Comparison of ENCODE assay signal across 17 cellular contexts in the genomic region with DNA sequence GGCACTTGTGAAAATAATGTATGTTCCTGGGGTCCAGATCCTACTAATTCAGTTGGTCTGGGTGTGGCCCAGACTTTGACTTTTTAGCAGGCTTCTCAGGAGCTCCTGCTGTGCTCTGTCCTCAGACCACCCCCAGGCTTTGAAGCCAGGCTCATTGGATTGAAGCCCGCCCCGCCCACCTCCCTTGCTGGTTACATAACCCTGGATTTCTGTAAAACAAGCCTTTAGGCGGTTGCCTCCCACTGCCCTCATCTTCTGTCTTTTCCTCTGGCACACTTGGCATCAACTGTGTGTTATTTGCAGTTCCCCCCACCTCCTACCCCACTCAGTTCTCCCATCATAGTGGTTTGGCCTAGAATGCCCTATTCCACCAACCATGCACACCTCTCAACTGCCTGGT. TPM values are rescaled to one million over a fixed set of nuclear protein-coding genes. Genes with fewer than 3 reads are reported as not detected.
A peak's percentile ranks its signal among the peaks of the same experiment; 100 is the strongest.
DNase-seq lines count a peak whose midpoint lies in the region; ATAC-seq, FAIRE-seq and TF ChIP-seq lines count a peak whose summit lies in the region.
"Had no signal": no experiment of that assay in that cellular context is flagged by ENCODE, and none has a peak within 500 bp of the region (broad histone marks: within the 10 kb centered on the region; RNA-seq: fewer than 3 reads in every experiment).

No MANE protein-coding gene starts in this region.

- no peaks in the 10 kb centered on the region for H3K9me1 ChIP-seq in K562 (ENCODE audit: control insufficient read depth, insufficient read depth, low read length)

- H3K4me2 ChIP-seq in K562 (ENCODE audit: insufficient read depth, low read length) (no peak overlapping the region), PC-3 (ENCODE audit: low read length) (no peak overlapping the region)
- H3K4me2 ChIP-seq: KMS-11 had no signal

- peak; percentile 59 for DNase-seq in NCI-H2227 (lab: John Stamatoyannopoulos, UW; ENCODE audit: unreplicated experiment)
- DNase-seq in K562 (ENCODE audit: extremely low read depth in 1 of 4, low spot score in 3 of 4) = peak in 2 of 4 experiments; percentile 31 to 49
- peak in 4 of 5 donors; percentile 30 to 60 (median 43) for DNase-seq in ovary
- DNase-seq in PC-3 = no peak
- DNase-seq: activated CD8-positive, alpha-beta memory T cell treated with anti-CD3 and anti-CD28 coated beads, Interleukin-2, amount 10 ng/mL, durations not matched to agents 7 days and 5 days; activated naive CD4-positive, alpha-beta T cell; brain microvascular endothelial cell; naive B cell; NCI-H1417 treated with DMSO at 0.1 percent for 48 hours; NCI-H446 treated with DMSO at 0.1 percent for 48 hours; stimulated activated CD4-positive, alpha-beta T cell treated with anti-CD3 and anti-CD28 coated beads, Interleukin-2, amount 100 ng/mL, for 48 hours; upper lobe of left lung had no signal

- H4K20me1 ChIP-seq in K562 (replicated peaks; ENCODE audit: control insufficient read depth, insufficient read depth, low read length) (no peaks in the 10 kb centered on the region), PC-3 (ENCODE audit: low read length) (no peaks in the 10 kb centered on the region)

- H3K27ac ChIP-seq in K562 (ENCODE audit: extremely low read depth, low read depth, low read length) (no peak overlapping the region), ovary (no peak overlapping the region), PC-3 (ENCODE audit: low read length) (no peak overlapping the region)
- H3K27ac ChIP-seq: brain microvascular endothelial cell, C4-2B, KMS-11, upper lobe of left lung, VCaP had no signal

- no peak for FAIRE-seq in K562 (lab: Jason Lieb, UNC)

- TF ChIP-seq CTCF in K562 (IDR thresholded peaks at IDR 0.05 in 2 of 3, conservative IDR thresholded peaks at IDR 0.05 in 1 of 3; ENCODE audit: insufficient read depth in 2 of 3, low read depth in 1 of 3, low read length in 3 of 3) = no peak
- no peak for TF ChIP-seq CTCF in ovary (IDR thresholded peaks at IDR 0.05)
- TF ChIP-seq CTCF in PC-3 (conservative IDR thresholded peaks at IDR 0.05; ENCODE audit: low read depth, low read length) = no peak

- in situ Hi-C loops in K562 (cut with MboI) = no loop called here

- H3K4me3 ChIP-seq in K562 = no peak overlapping the region
- H3K4me3 ChIP-seq in ovary = no peak overlapping the region
- H3K4me3 ChIP-seq in PC-3 (ENCODE audit: low read length) = no peak overlapping the region
- H3K4me3 ChIP-seq: upper lobe of left lung had no signal

- no peaks in the 10 kb centered on the region for H3F3A ChIP-seq in PC-3 (ENCODE audit: low read length, unreplicated experiment)

- intact Hi-C loops in K562 (cut with micrococcal nuclease) = no loop called here
- intact Hi-C loops in ovary (cut with DNase I) = loop anchor here in 1 of 4 donors (10.0 kb wide), 1 partner anchor 52 kb away; the partner anchor contains the start of gene TP53TG5
- intact Hi-C loops in PC-3 (cut with micrococcal nuclease) = no loop called here

- H3K79me2 ChIP-seq in K562 (ENCODE audit: control insufficient read depth, insufficient read depth, low read length) (no peaks in the 10 kb centered on the region), PC-3 (ENCODE audit: low read length) (no peaks in the 10 kb centered on the region)

- POLR2A ChIA-PET in K562 (lab: Yijun Ruan, JAX) (interaction anchor here (0.8 to 2.0 kb wide), 7 partner anchors 8 to 78 kb away, joined by 3 to 7 read pairs (median 6); partner anchors contain the start of genes DBNDD2, PIGT and SDC4), PC-3 (lab: Charles Lee; ENCODE audit: unreplicated experiment) (no interaction called here)

- TF ChIP-seq RAD21 in K562 (CRISPR knock-in tag; conservative IDR thresholded peaks at IDR 0.05 in 1 of 2, IDR thresholded peaks at IDR 0.05 in 1 of 2) = no peak

- H3K9me3 ChIP-seq in K562 (replicated peaks; ENCODE audit: control insufficient read depth, insufficient read depth, low read depth, low read length) = no peaks in the 10 kb centered on the region
- no peaks in the 10 kb centered on the region for H3K9me3 ChIP-seq in ovary
- H3K9me3 ChIP-seq in PC-3 (ENCODE audit: low read length) = no peaks in the 10 kb centered on the region
- H3K9me3 ChIP-seq: upper lobe of left lung had no signal

- BruUV-seq in K562 (replicated peaks; lab: Mats Ljungman, UMichigan) (no TSS peak), PC-3 (replicated peaks; lab: Mats Ljungman, UMichigan) (no TSS peak)

- H3K9ac ChIP-seq in K562 (ENCODE audit: insufficient read depth in 1 of 2, low read depth in 2 of 2, low read length in 2 of 2) = peak overlapping the region in 1 of 2 experiments; percentile 36; a peak in 1 of 4 replicates
- H3K9ac ChIP-seq in PC-3 (ENCODE audit: low read length) = no peak overlapping the region
- H3K9ac ChIP-seq: KMS-11 had no signal

- ATAC-seq in K562 = peak; percentile 68
- ATAC-seq in HG03439 (IDR thresholded peaks at IDR 0.05; ENCODE audit: unreplicated experiment) = no peak
- ATAC-seq in PC-3 = no peak
- ATAC-seq: activated CD8-positive, alpha-beta memory T cell treated with anti-CD3 and anti-CD28 coated beads, Interleukin-2, amount 10 ng/mL, durations not matched to agents 7 days and 5 days had no signal

- CTCF ChIA-PET in K562 (lab: Yijun Ruan, JAX; ENCODE audit: low intra/inter-chr PET ratio) = no interaction called here
- CTCF ChIA-PET in PC-3 (lab: Charles Lee) = no interaction called here

- no peak for TF ChIP-seq EP300 in K562 (IDR thresholded peaks at IDR 0.05; ENCODE audit: low read length)
- no peak for TF ChIP-seq EP300 in ovary (IDR thresholded peaks at IDR 0.05)

- no peak; the same call in 1 of the 2 replicates for TF ChIP-seq POLR2A in K562 (conservative IDR thresholded peaks at IDR 0.05)
- no peak for TF ChIP-seq POLR2A in ovary (IDR thresholded peaks at IDR 0.05)

- H3K27me3 ChIP-seq in K562 (ENCODE audit: control insufficient read depth in 2 of 2, insufficient read depth in 2 of 2, low read length in 2 of 2) (no peaks in the 10 kb centered on the region), ovary (no peaks in the 10 kb centered on the region), PC-3 (ENCODE audit: low read length) (no peaks in the 10 kb centered on the region)
- H3K27me3 ChIP-seq: brain microvascular endothelial cell, upper lobe of left lung had no signal

- no peak overlapping the region for H2AFZ ChIP-seq in K562 (ENCODE audit: low read depth, low read length)
- no peak overlapping the region for H2AFZ ChIP-seq in PC-3 (ENCODE audit: low read length)

- H3K36me3 ChIP-seq in K562 (ENCODE audit: control insufficient read depth, insufficient read depth, low read length) = peaks cover 38% of the 10 kb centered on the region; the same call in 1 of the 3 replicates
- H3K36me3 ChIP-seq in ovary = no peaks in the 10 kb centered on the region
- peaks cover 33% of the 10 kb centered on the region for H3K36me3 ChIP-seq in PC-3 (ENCODE audit: low read depth, low read length)

- H3K9me2 ChIP-seq in PC-3 (replicated peaks; ENCODE audit: low read length) = no peaks in the 10 kb centered on the region

- H3K4me1 ChIP-seq in K562 (replicated peaks in 1 of 2; ENCODE audit: control insufficient read depth in 2 of 2, insufficient read depth in 2 of 2, low read length in 2 of 2) (peaks cover 11 to 17% of the 10 kb centered on the region in 2 experiments; a peak in 4 of 5 replicates), ovary (ENCODE audit: insufficient read depth) (peaks cover 4% of the 10 kb centered on the region), PC-3 (ENCODE audit: insufficient read depth, low read length) (no peaks in the 10 kb centered on the region)
- H3K4me1 ChIP-seq: upper lobe of left lung had no signal

- WGBS in K562 (ENCODE audit: insufficient coverage, low coverage, missing lambda C conversion rate) = 40% methylated on average over 2 of the region's 3 CpGs
- 67 to 75% (median 67%) methylated on average over 3 of the region's 3 CpGs for WGBS in ovary, 3 donors

RNA-seq across cellular contexts. Expression of gene PIGT, which starts 10.7 kb away (rescaled TPM):
- total RNA-seq in K562 (2011; cell fraction: chromatin; rRNA removed; ENCODE audit: low replicate concordance) = 79.7 and 138 TPM in 2 replicates
- total RNA-seq in K562 (2011; cell fraction: nucleolus; rRNA removed) = 114 and 122 TPM in 2 replicates
- total RNA-seq in K562 (2011; cell fraction: nucleoplasm; rRNA removed) = 128 and 181 TPM in 2 replicates
- total RNA-seq in K562 (2014; rRNA removed) (46.9 and 75.3 TPM in 2 replicates), K562 (2014; rRNA removed; fragmentation: Illumina TruSeq; extraction: Trizol) (27.3 and 31.5 TPM in 2 replicates), K562 (2015; rRNA removed; fragmentation: Illumina TruSeq; extraction: Trizol) (49.2 and 53.0 TPM in 2 replicates), K562 (2021) (75.1 and 79.9 TPM in 2 replicates), ovary (10 to 100 TPM; 30.0 to 84.2 (median 69.3) TPM), PC-3 (2014; rRNA removed) (101 and 129 TPM in 2 replicates)
- polyA plus RNA-seq in K562 (2011; rRNA removed) (14.6 and 42.1 TPM in 2 replicates), K562 (2014; fragmentation: Illumina TruSeq; extraction: Trizol) (105 and 108 TPM in 2 replicates), K562 (2014; fragmentation: Nextera tagmentation; extraction: Ambion mirVana) (10 to 100 TPM; 33.7 to 68.4 TPM), K562 (2014; rRNA removed) (30.9 and 35.4 TPM in 2 replicates), ovary (100 to 1,000 TPM in 1 of 2 donors, 10 to 100 TPM in 1; 68.1 to 172 TPM)
- 37.1 and 63.7 TPM in 2 replicates for polyA plus RNA-seq in K562 (2011; cell fraction: cytosol; rRNA removed)
- 67.5 and 112 TPM in 2 replicates for polyA plus RNA-seq in K562 (2011; cell fraction: nucleus; rRNA removed)
- 68.0 and 94.6 TPM in 2 replicates for polyA plus RNA-seq in K562 (2012)
- 19.1 and 23.9 TPM in 2 replicates for polyA minus RNA-seq in K562 (2011; rRNA and poly(A)+ RNA removed)
- 36.1 and 43.0 TPM in 2 replicates for polyA minus RNA-seq in K562 (2011; cell fraction: cytosol; rRNA and poly(A)+ RNA removed)
- 31.5 and 46.7 TPM in 2 replicates for polyA minus RNA-seq in K562 (2011; cell fraction: nucleus; rRNA and poly(A)+ RNA removed)

RNA-seq across cellular contexts. Expression of gene DBNDD2, which starts 18.5 kb away (rescaled TPM):
- total RNA-seq in K562 (2011; cell fraction: chromatin; rRNA removed; ENCODE audit: low replicate concordance) = 7.3 and 11.0 TPM in 2 replicates
- 11.7 and 13.3 TPM in 2 replicates for total RNA-seq in K562 (2011; cell fraction: nucleolus; rRNA removed)
- total RNA-seq in K562 (2011; cell fraction: nucleoplasm; rRNA removed) = 9.9 and 11.7 TPM in 2 replicates
- total RNA-seq in K562 (2014; rRNA removed) (12.8 and 17.7 TPM in 2 replicates), K562 (2014; rRNA removed; fragmentation: Illumina TruSeq; extraction: Trizol) (31.6 and 33.8 TPM in 2 replicates), K562 (2015; rRNA removed; fragmentation: Illumina TruSeq; extraction: Trizol) (32.4 and 35.8 TPM in 2 replicates), K562 (2021) (36.9 and 43.4 TPM in 2 replicates), ovary (10 to 100 TPM; 18.4 to 51.3 (median 31.6) TPM), PC-3 (2014; rRNA removed) (7.7 and 8.5 TPM in 2 replicates)
- polyA plus RNA-seq in K562 (2011; rRNA removed) (51.6 and 64.0 TPM in 2 replicates), K562 (2014; fragmentation: Illumina TruSeq; extraction: Trizol) (49.7 and 53.9 TPM in 2 replicates), K562 (2014; fragmentation: Nextera tagmentation; extraction: Ambion mirVana) (10 to 100 TPM; 15.2 to 20.3 TPM), K562 (2014; rRNA removed) (62.3 and 62.5 TPM in 2 replicates), ovary (10 to 100 TPM; 36.1 to 63.2 TPM)
- polyA plus RNA-seq in K562 (2011; cell fraction: cytosol; rRNA removed) = 71.4 and 85.4 TPM in 2 replicates
- 36.6 and 45.8 TPM in 2 replicates for polyA plus RNA-seq in K562 (2011; cell fraction: nucleus; rRNA removed)
- 37.1 and 77.0 TPM in 2 replicates for polyA plus RNA-seq in K562 (2012)
- 22.7 and 35.5 TPM in 2 replicates for polyA minus RNA-seq in K562 (2011; rRNA and poly(A)+ RNA removed)
- polyA minus RNA-seq in K562 (2011; cell fraction: cytosol; rRNA and poly(A)+ RNA removed) = 13.6 and 15.1 TPM in 2 replicates
- polyA minus RNA-seq in K562 (2011; cell fraction: nucleus; rRNA and poly(A)+ RNA removed) = 10.0 and 11.1 TPM in 2 replicates

RNA-seq across cellular contexts. Expression of gene WFDC2, which starts 42.9 kb away (rescaled TPM):
- total RNA-seq in K562 (2011; cell fraction: chromatin; rRNA removed; ENCODE audit: low replicate concordance) = not detected in 2 replicates
- not detected in 2 replicates for total RNA-seq in K562 (2011; cell fraction: nucleolus; rRNA removed)
- total RNA-seq in K562 (2011; cell fraction: nucleoplasm; rRNA removed) = not detected in 2 replicates
- total RNA-seq in K562 (2014; rRNA removed) (not detected in 2 replicates), K562 (2014; rRNA removed; fragmentation: Illumina TruSeq; extraction: Trizol) (not detected in 2 replicates), K562 (2015; rRNA removed; fragmentation: Illumina TruSeq; extraction: Trizol) (not detected in 2 replicates), K562 (2021) (not detected in 2 replicates), ovary (100 to 1,000 TPM in 1 of 7 donors, 10 to 100 TPM in 4, 1 to 10 TPM in 2; 1.2 to 246 (median 18.9) TPM), PC-3 (2014; rRNA removed) (not detected in 2 replicates)
- polyA plus RNA-seq in K562 (2011; rRNA removed) (not detected in 2 replicates), K562 (2014; fragmentation: Illumina TruSeq; extraction: Trizol) (not detected in 2 replicates), K562 (2014; fragmentation: Nextera tagmentation; extraction: Ambion mirVana) (not detected), K562 (2014; rRNA removed) (not detected in 2 replicates), ovary (1 to 10 TPM; 2.9 to 9.6 TPM)
- polyA plus RNA-seq in K562 (2011; cell fraction: cytosol; rRNA removed) = not detected in 2 replicates
- polyA plus RNA-seq in K562 (2011; cell fraction: nucleus; rRNA removed) = not detected in 2 replicates
- polyA plus RNA-seq in K562 (2012) = not detected in 2 replicates
- polyA minus RNA-seq in K562 (2011; rRNA and poly(A)+ RNA removed) = not detected in 2 replicates
- not detected in 2 replicates for polyA minus RNA-seq in K562 (2011; cell fraction: cytosol; rRNA and poly(A)+ RNA removed)
- polyA minus RNA-seq in K562 (2011; cell fraction: nucleus; rRNA and poly(A)+ RNA removed) = not detected in 2 replicates
- total RNA-seq: activated CD8-positive, alpha-beta memory T cell treated with anti-CD3 and anti-CD28 coated beads, Interleukin-2, amount 10 ng/mL, durations not matched to agents 7 days and 5 days; liver had no signal

RNA-seq across cellular contexts. Expression of gene TP53TG5, which starts 48.5 kb away (rescaled TPM):
- total RNA-seq in K562 (2011; cell fraction: chromatin; rRNA removed; ENCODE audit: low replicate concordance) = not detected in 2 replicates
- total RNA-seq in K562 (2011; cell fraction: nucleolus; rRNA removed) = 0.39 and 0.50 TPM in 2 replicates
- total RNA-seq in K562 (2011; cell fraction: nucleoplasm; rRNA removed) = 0.44 TPM in 1 of 2 replicates, not detected in the other
- 0.05 TPM in 1 of 2 replicates, not detected in the other for total RNA-seq in K562 (2014; rRNA removed)
- total RNA-seq in K562 (2014; rRNA removed; fragmentation: Illumina TruSeq; extraction: Trizol) = 0.04 and 0.22 TPM in 2 replicates
- total RNA-seq in K562 (2015; rRNA removed; fragmentation: Illumina TruSeq; extraction: Trizol) = not detected in 2 replicates
- total RNA-seq in K562 (2021) = 0.20 TPM in 1 of 2 replicates, not detected in the other
- polyA plus RNA-seq in K562 (2011; rRNA removed) = not detected in 2 replicates
- 0.03 TPM in 1 of 2 replicates, not detected in the other for polyA plus RNA-seq in K562 (2011; cell fraction: cytosol; rRNA removed)
- polyA plus RNA-seq in K562 (2011; cell fraction: nucleus; rRNA removed) = 0.04 and 0.11 TPM in 2 replicates
- 0.22 and 0.31 TPM in 2 replicates for polyA plus RNA-seq in K562 (2012)
- polyA plus RNA-seq in K562 (2014; fragmentation: Illumina TruSeq; extraction: Trizol) = 0.04 TPM in 1 of 2 replicates, not detected in the other
- not detected for polyA plus RNA-seq in K562 (2014; fragmentation: Nextera tagmentation; extraction: Ambion mirVana)
- not detected in 2 replicates for polyA plus RNA-seq in K562 (2014; rRNA removed)
- polyA minus RNA-seq in K562 (2011; rRNA and poly(A)+ RNA removed) = 0.06 TPM in 1 of 2 replicates, not detected in the other
- polyA minus RNA-seq in K562 (2011; cell fraction: cytosol; rRNA and poly(A)+ RNA removed) = not detected in 2 replicates
- 0.11 and 0.67 TPM in 2 replicates for polyA minus RNA-seq in K562 (2011; cell fraction: nucleus; rRNA and poly(A)+ RNA removed)
- under 1 TPM in 2 of 7 donors, not detected in 5; 0.42 to 0.89 TPM for total RNA-seq in ovary
- under 1 TPM in 1 of 2 donors, not detected in 1; 0.02 TPM for polyA plus RNA-seq in ovary
- total RNA-seq in PC-3 (2014; rRNA removed) = not detected in 2 replicates
- total RNA-seq: liver, upper lobe of left lung had no signal
- polyA plus RNA-seq: liver had no signal
